ENCODE assay signal across 22 cellular contexts in genomic region chr1:201336711-201337450, GRCh38. TPM values are rescaled to one million over a fixed set of nuclear protein-coding genes. Genes with fewer than 3 reads are reported as not detected.
A peak's percentile ranks its signal among the peaks of the same experiment; 100 is the strongest.
DNase-seq lines count a peak whose midpoint lies in the region; ATAC-seq, FAIRE-seq and TF ChIP-seq lines count a peak whose summit lies in the region.
"Had no signal": no experiment of that assay in that cellular context is flagged by ENCODE, and none has a peak within 500 bp of the region (broad histone marks: within the 10 kb centered on the region; RNA-seq: fewer than 3 reads in every experiment).

No MANE protein-coding gene starts in this region.

- no peaks in the 10 kb centered on the region for H3K79me1 ChIP-seq in neuronal stem cell (ENCODE audit: low read depth, low read length)

- H3K23ac ChIP-seq in neuronal stem cell (ENCODE audit: low read depth, low read length, poor library complexity): peak overlapping the region; percentile 74

- CTCF ChIA-PET in activated CD4-positive, alpha-beta T cell treated with anti-CD3 and anti-CD28 coated beads, Interleukin-2, amount 10 ng/mL, durations not matched to agents 7 days and 5 days (lab: Charles Lee): no interaction called here

- no peaks in the 10 kb centered on the region for H3K4me1 Mint-ChIP-seq in astrocyte (ENCODE audit: low read depth, unreplicated experiment)
- no peaks in the 10 kb centered on the region for H3K4me1 Mint-ChIP-seq in activated CD4-positive, alpha-beta T cell treated with anti-CD3 and anti-CD28 coated beads, Interleukin-2, amount 10 ng/mL, durations not matched to agents 7 days and 5 days

- peak overlapping the region; percentile 51 for H3K4me3 Mint-ChIP-seq in astrocyte (ENCODE audit: unreplicated experiment)
- no peak overlapping the region for H3K4me3 Mint-ChIP-seq in activated CD4-positive, alpha-beta T cell treated with anti-CD3 and anti-CD28 coated beads, Interleukin-2, amount 10 ng/mL, durations not matched to agents 7 days and 5 days
- H3K4me3 Mint-ChIP-seq: CD4-positive, alpha-beta T cell; HFFc6 had no signal

- peak overlapping the region; percentile 18 for H2BK15ac ChIP-seq in neuronal stem cell (ENCODE audit: low read length)

- H2AK5ac ChIP-seq in neuronal stem cell (ENCODE audit: low read depth, low read length): peak overlapping the region; percentile 26

- no peak overlapping the region for H2BK120ac ChIP-seq in neuronal stem cell (ENCODE audit: low read depth, low read length)

- no peaks in the 10 kb centered on the region for H3K36me3 Mint-ChIP-seq in astrocyte (ENCODE audit: low read depth, unreplicated experiment)
- H3K36me3 Mint-ChIP-seq in activated CD4-positive, alpha-beta T cell treated with anti-CD3 and anti-CD28 coated beads, Interleukin-2, amount 10 ng/mL, durations not matched to agents 7 days and 5 days (ENCODE audit: low read depth): no peaks in the 10 kb centered on the region

- no peak for ATAC-seq in upper lobe of right lung
- ATAC-seq: HCT116 had no signal

- peak overlapping the region; percentile 52 for H3K18ac ChIP-seq in neuronal stem cell (ENCODE audit: low read length)

- no peak overlapping the region for H4K91ac ChIP-seq in neuronal stem cell (ENCODE audit: low read depth, low read length, poor library complexity)

- 82 to 92% methylated on average over 9 of the region's 9 CpGs for WGBS in esophagus, 2 donors
- no CpG with 5 or more reads among the region's 9 CpGs for WGBS in neuronal stem cell (ENCODE audit: extremely low coverage in 2 of 2, insufficient read length in 2 of 2, insufficient replicate concordance in 1 of 2), 2 donors
- WGBS in stomach, 5 donors: 87 to 93% (median 91%) methylated on average over 9 of the region's 9 CpGs

- intact Hi-C loops in upper lobe of right lung (cut with DNase I): no loop called here
- intact Hi-C loops in stomach (cut with DNase I; ENCODE audit: low total_unique reads): no loop called here

- no peak for DNase-seq in astrocyte (ENCODE audit: low read depth)
- DNase-seq in neuronal stem cell (ENCODE audit: low spot score): no peak
- DNase-seq in upper lobe of right lung: peak; percentile 39
- DNase-seq in stomach: no peak
- no peak for DNase-seq in activated CD4-positive, alpha-beta T cell treated with anti-CD3 and anti-CD28 coated beads, Interleukin-2, amount 10 ng/mL, durations not matched to agents 7 days and 5 days
- DNase-seq in activated gamma-delta T cell treated with Interleukin-2 at 50 U/mL for 16 hours: no peak
- no peak for DNase-seq in Karpas-422
- DNase-seq: ACHN; BE2C; C1 segment of cervical spinal cord; Caco-2; CD4-positive, alpha-beta T cell; GOT3; H7; HFFc6 had no signal

- peak overlapping the region; percentile 74 for H3K14ac ChIP-seq in neuronal stem cell (ENCODE audit: low read length)

- H3K4me3 ChIP-seq in astrocyte (ENCODE audit: insufficient read depth, low read depth, low read length) (no peak overlapping the region), esophagus (ENCODE audit: low read depth in 1 of 2, low read length in 2 of 2) (no peak overlapping the region), neuronal stem cell (ENCODE audit: low read length in 2 of 2) (no peak overlapping the region), upper lobe of right lung (no peak overlapping the region), stomach (no peak overlapping the region), Karpas-422 (ENCODE audit: low read length) (no peak overlapping the region)

- H3K9me3 ChIP-seq in astrocyte (ENCODE audit: insufficient read depth, low read depth, low read length) (no peaks in the 10 kb centered on the region), esophagus (ENCODE audit: control insufficient read depth in 2 of 2, insufficient read depth in 1 of 2, low read depth in 1 of 2, low read length in 1 of 2) (no peaks in the 10 kb centered on the region), neuronal stem cell (replicated peaks in 1 of 2; ENCODE audit: control insufficient read depth in 2 of 2, insufficient read depth in 1 of 2, low read depth in 1 of 2, low read length in 2 of 2) (no peaks in the 10 kb centered on the region), upper lobe of right lung (no peaks in the 10 kb centered on the region), stomach (peaks cover 0 to 3% (median 1%) of the 10 kb centered on the region in 4 donors), Karpas-422 (ENCODE audit: low read length) (no peaks in the 10 kb centered on the region)
- H3K9me3 ChIP-seq: BE2C had no signal

- H3K27ac Mint-ChIP-seq in astrocyte (ENCODE audit: unreplicated experiment): no peak overlapping the region
- H3K27ac Mint-ChIP-seq in activated CD4-positive, alpha-beta T cell treated with anti-CD3 and anti-CD28 coated beads, Interleukin-2, amount 10 ng/mL, durations not matched to agents 7 days and 5 days: no peak overlapping the region
- H3K27ac Mint-ChIP-seq: CD4-positive, alpha-beta T cell; HFFc6 had no signal

- peaks cover 6% of the 10 kb centered on the region for H3K9me3 Mint-ChIP-seq in astrocyte (ENCODE audit: unreplicated experiment)
- no peaks in the 10 kb centered on the region for H3K9me3 Mint-ChIP-seq in activated CD4-positive, alpha-beta T cell treated with anti-CD3 and anti-CD28 coated beads, Interleukin-2, amount 10 ng/mL, durations not matched to agents 7 days and 5 days
- H3K9me3 Mint-ChIP-seq: CD4-positive, alpha-beta T cell; HFFc6 had no signal

- H3K79me2 ChIP-seq in astrocyte (ENCODE audit: insufficient read depth, low read length) (no peaks in the 10 kb centered on the region), Karpas-422 (ENCODE audit: low read length) (no peaks in the 10 kb centered on the region)

- H2AFZ ChIP-seq in astrocyte (ENCODE audit: low read depth, low read length) (no peak overlapping the region), neuronal stem cell (ENCODE audit: low read length) (no peak overlapping the region), Karpas-422 (ENCODE audit: low read length) (no peak overlapping the region)

- H3K4me1 ChIP-seq in astrocyte (ENCODE audit: insufficient read depth, low read length) (no peaks in the 10 kb centered on the region), esophagus (ENCODE audit: control insufficient read depth in 2 of 2, insufficient read depth in 2 of 2, low read length in 1 of 2) (peaks cover 0 to 10% of the 10 kb centered on the region in 2 donors), neuronal stem cell (ENCODE audit: control insufficient read depth in 2 of 2, insufficient read depth in 1 of 2, low read depth in 1 of 2, low read length in 2 of 2) (peaks cover 0 to 6% of the 10 kb centered on the region in 2 donors), upper lobe of right lung (no peaks in the 10 kb centered on the region), stomach (no peaks in the 10 kb centered on the region), Karpas-422 (ENCODE audit: low read length) (no peaks in the 10 kb centered on the region)
- H3K4me1 ChIP-seq: BE2C, Caco-2 had no signal

- H3K9ac ChIP-seq in astrocyte (ENCODE audit: low read length) (no peak overlapping the region), neuronal stem cell (ENCODE audit: low read depth, low read length, poor library complexity) (no peak overlapping the region), Karpas-422 (ENCODE audit: low read length) (no peak overlapping the region)

- H3K36me3 ChIP-seq in astrocyte (ENCODE audit: insufficient read depth, low read length) (no peaks in the 10 kb centered on the region), esophagus (ENCODE audit: control insufficient read depth in 2 of 2, insufficient read depth in 2 of 2, low read length in 1 of 2) (no peaks in the 10 kb centered on the region), neuronal stem cell (replicated peaks in 1 of 2; ENCODE audit: control insufficient read depth in 2 of 2, insufficient read depth in 2 of 2, low read length in 2 of 2) (no peaks in the 10 kb centered on the region), upper lobe of right lung (no peaks in the 10 kb centered on the region), stomach (no peaks in the 10 kb centered on the region), Karpas-422 (ENCODE audit: insufficient read depth, low read length) (no peaks in the 10 kb centered on the region)
- H3K36me3 ChIP-seq: BE2C had no signal

- no peaks in the 10 kb centered on the region for H3K9me2 ChIP-seq in Karpas-422 (replicated peaks; ENCODE audit: insufficient read depth, low read length)

- TF ChIP-seq POLR2A in stomach (IDR thresholded peaks at IDR 0.05): no peak

- H3K27ac ChIP-seq in astrocyte (ENCODE audit: low read depth, low read length) (no peak overlapping the region), esophagus (ENCODE audit: low read depth in 2 of 2, low read length in 1 of 2) (peak overlapping the region; percentile 24 to 44), neuronal stem cell (replicated peaks; ENCODE audit: low read length) (no peak overlapping the region), upper lobe of right lung (no peak overlapping the region), stomach (no peak overlapping the region), Karpas-422 (ENCODE audit: low read length) (no peak overlapping the region)

- H3K27me3 ChIP-seq in astrocyte (ENCODE audit: insufficient read depth, low read length) (peaks cover 14% of the 10 kb centered on the region), esophagus (ENCODE audit: control insufficient read depth in 1 of 2, insufficient read depth in 2 of 2, low read length in 2 of 2) (no peaks in the 10 kb centered on the region), neuronal stem cell (ENCODE audit: control insufficient read depth in 3 of 3, insufficient read depth in 3 of 3, low read depth in 1 of 3, low read length in 3 of 3) (peaks cover 0 to 2% (median 0%) of the 10 kb centered on the region in 3 experiments), upper lobe of right lung (no peaks in the 10 kb centered on the region), stomach (peaks cover 0 to 7% (median 0%) of the 10 kb centered on the region in 3 donors), Karpas-422 (ENCODE audit: low read length) (no peaks in the 10 kb centered on the region)
- H3K27me3 ChIP-seq: BE2C had no signal

- no peak overlapping the region for H3K4ac ChIP-seq in neuronal stem cell (ENCODE audit: low read length)

- no peak overlapping the region for H3K4me2 ChIP-seq in astrocyte (ENCODE audit: low read length)
- no peak overlapping the region for H3K4me2 ChIP-seq in neuronal stem cell (ENCODE audit: insufficient read depth, low read length, poor library complexity, severe bottlenecking)
- no peak overlapping the region for H3K4me2 ChIP-seq in Karpas-422 (ENCODE audit: low read depth, low read length, poor library complexity, severe bottlenecking)

- H2BK12ac ChIP-seq in neuronal stem cell (ENCODE audit: low read length): peak overlapping the region; percentile 16

- FAIRE-seq in astrocyte (lab: Jason Lieb, UNC): no peak
- FAIRE-seq: A204.1, D721Med, G401.6, GM12892, GM18507 had no signal

- no peak overlapping the region for H4K8ac ChIP-seq in neuronal stem cell (ENCODE audit: low read depth, low read length)

- no peak for TF ChIP-seq CTCF in astrocyte (IDR thresholded peaks at IDR 0.05; ENCODE audit: insufficient read depth, low read depth, low read length)
- TF ChIP-seq CTCF in upper lobe of right lung (IDR thresholded peaks at IDR 0.05): no peak
- no peak for TF ChIP-seq CTCF in stomach (IDR thresholded peaks at IDR 0.05)

- no peak for TF ChIP-seq EP300 in stomach (IDR thresholded peaks at IDR 0.05)

- POLR2A ChIA-PET in activated CD4-positive, alpha-beta T cell treated with anti-CD3 and anti-CD28 coated beads, Interleukin-2, amount 10 ng/mL, durations not matched to agents 7 days and 5 days (lab: Charles Lee): no interaction called here

- no peaks in the 10 kb centered on the region for H4K20me1 ChIP-seq in astrocyte (ENCODE audit: insufficient read depth, low read length)
- no peaks in the 10 kb centered on the region for H4K20me1 ChIP-seq in Karpas-422 (ENCODE audit: insufficient read depth, low read depth, low read length)

- peaks cover 41% of the 10 kb centered on the region for H3K27me3 Mint-ChIP-seq in astrocyte (ENCODE audit: low read depth, unreplicated experiment)
- H3K27me3 Mint-ChIP-seq in activated CD4-positive, alpha-beta T cell treated with anti-CD3 and anti-CD28 coated beads, Interleukin-2, amount 10 ng/mL, durations not matched to agents 7 days and 5 days: peaks cover 13% of the 10 kb centered on the region
- H3K27me3 Mint-ChIP-seq: CD4-positive, alpha-beta T cell had no signal

- no peak overlapping the region for H2BK5ac ChIP-seq in neuronal stem cell (ENCODE audit: low read length)

RNA-seq across cellular contexts. Expression of gene TNNT2, which starts 40.6 kb away (rescaled TPM):
- 2.2 and 6.1 TPM in 2 replicates for total RNA-seq in astrocyte
- polyA plus RNA-seq in esophagus: 1 to 10 TPM; 7.1 to 7.5 TPM
- polyA plus RNA-seq in neuronal stem cell (2013, experiment 1 of 2): 8.6 TPM
- polyA plus RNA-seq in neuronal stem cell (2013, experiment 2 of 2): 10.2 TPM
- 6.4 TPM for total RNA-seq in upper lobe of right lung
- 1 to 10 TPM in 1 of 5 donors, not detected in 4; 1.5 TPM for total RNA-seq in stomach
- 10 to 100 TPM in 1 of 3 donors, 1 to 10 TPM in 2; 6.4 to 12.0 (median 7.0) TPM for polyA plus RNA-seq in stomach
- total RNA-seq in activated CD4-positive, alpha-beta T cell treated with anti-CD3 and anti-CD28 coated beads, Interleukin-2, amount 10 ng/mL, durations not matched to agents 7 days and 5 days: not detected
- 0.11 and 0.37 TPM in 2 replicates for total RNA-seq in Karpas-422 (2014; rRNA removed; shearing (Covaris generic); ENCODE audit: low replicate concordance)
- total RNA-seq: CD4-positive, alpha-beta T cell; HFFc6 had no signal

RNA-seq across cellular contexts. Expression of gene PKP1, which starts 53.6 kb away (rescaled TPM):
- total RNA-seq in astrocyte (0.07 and 0.22 TPM in 2 replicates), upper lobe of right lung (0.69 TPM), stomach (1 to 10 TPM in 1 of 5 donors, under 1 TPM in 3, not detected in 1; under 0.01 to 3.5 (median 0.40) TPM)
- polyA plus RNA-seq in esophagus (100 to 1,000 TPM; 124 to 282 TPM), stomach (10 to 100 TPM in 1 of 3 donors, under 1 TPM in 1, not detected in 1; 0.12 to 42.2 TPM)
- polyA plus RNA-seq in neuronal stem cell (2013, experiment 1 of 2): 0.04 TPM
- 0.03 TPM for polyA plus RNA-seq in neuronal stem cell (2013, experiment 2 of 2)
- not detected for total RNA-seq in activated CD4-positive, alpha-beta T cell treated with anti-CD3 and anti-CD28 coated beads, Interleukin-2, amount 10 ng/mL, durations not matched to agents 7 days and 5 days
- not detected in 2 replicates for total RNA-seq in Karpas-422 (2014; rRNA removed; shearing (Covaris generic); ENCODE audit: low replicate concordance)
- total RNA-seq: Caco-2; CD4-positive, alpha-beta T cell; H7; HFFc6 had no signal

Comparison
In these comparisons a context has a peak if more than half of its experiments do, and no peak if none do; other contexts are left out.
1. H3K27ac ChIP-seq: peak in esophagus (2 of 2); none in astrocyte (single experiment), neuronal stem cell (single experiment), upper lobe of right lung (single experiment), stomach (0 of 5) and Karpas-422 (single experiment).